22 cellular contexts compared by ENCODE assay signal in genomic region chr20:39974966-39975501, GRCh38.
"Had no signal": no experiment of that assay in that cellular context is flagged by ENCODE, and none has a peak within 500 bp of the region (broad histone marks: within the 10 kb centered on the region; RNA-seq: fewer than 3 reads in every experiment).

No MANE protein-coding gene starts in this region.

- H3K4me3 ChIP-seq: cardiac muscle cell, gastrocnemius medialis, prostate gland, spleen, upper lobe of right lung had no signal

- H3K36me3 Mint-ChIP-seq: activated naive CD8-positive, alpha-beta T cell treated with anti-CD3 and anti-CD28 coated beads for 36 hours had no signal

- H3K4me3 Mint-ChIP-seq: activated B cell treated with CpG ODN at 0.5 μM for 24 hours; activated CD4-positive, alpha-beta T cell treated with anti-CD3 and anti-CD28 coated beads for 36 hours; activated naive CD8-positive, alpha-beta T cell treated with anti-CD3 and anti-CD28 coated beads for 36 hours; activated T-cell treated with anti-CD3 and anti-CD28 coated beads, Interleukin-2, amount 50 U/mL, for 4 hours; endodermal cell; naive thymus-derived CD4-positive, alpha-beta T cell; neural crest cell had no signal

- H3K27me3 ChIP-seq: cardiac muscle cell, gastrocnemius medialis, upper lobe of right lung had no signal

- H3K27me3 Mint-ChIP-seq: activated B cell treated with CpG ODN at 0.5 μM for 24 hours; activated CD4-positive, alpha-beta T cell treated with anti-CD3 and anti-CD28 coated beads for 36 hours had no signal

- DNase-seq: activated B cell treated with CpG ODN at 0.5 μM for 24 hours; activated CD4-positive, alpha-beta T cell treated with anti-CD3 and anti-CD28 coated beads for 36 hours; activated CD4-positive, alpha-beta T cell treated with anti-CD3 and anti-CD28 coated beads, Interleukin-2, amount 50 U/mL, for 4 hours; activated CD8-positive, alpha-beta memory T cell treated with anti-CD3 and anti-CD28 coated beads, Interleukin-2, amount 50 U/mL, for 48 hours; activated naive CD4-positive, alpha-beta T cell treated with Interleukin-2 at 50 U/mL for 16 hours; activated naive CD8-positive, alpha-beta T cell treated with anti-CD3 and anti-CD28 coated beads for 36 hours; activated T-cell treated with anti-CD3 and anti-CD28 coated beads, Interleukin-2, amount 50 U/mL, for 4 hours; amygdala; cortex of kidney; endodermal cell; erythroblast; gastrocnemius medialis; hippocampal formation; naive thymus-derived CD4-positive, alpha-beta T cell; SK-N-SH; spleen; stimulated activated CD4-positive, alpha-beta T cell treated with anti-CD3 and anti-CD28 coated beads, Interleukin-4, amount 100 ng/mL, for 1 hour; stimulated activated naive CD4-positive, alpha-beta T cell; upper lobe of right lung had no signal

- H3K27ac ChIP-seq: cardiac muscle cell, gastrocnemius medialis, prostate gland, spleen, upper lobe of right lung had no signal

- H3K4me1 Mint-ChIP-seq: activated B cell treated with CpG ODN at 0.5 μM for 24 hours; activated CD4-positive, alpha-beta T cell treated with anti-CD3 and anti-CD28 coated beads for 36 hours; activated naive CD8-positive, alpha-beta T cell treated with anti-CD3 and anti-CD28 coated beads for 36 hours; endodermal cell; naive thymus-derived CD4-positive, alpha-beta T cell; neural crest cell had no signal

- ATAC-seq: activated CD4-positive, alpha-beta T cell treated with anti-CD3 and anti-CD28 coated beads for 36 hours; activated T-cell treated with anti-CD3 and anti-CD28 coated beads, Interleukin-2, amount 50 U/mL, for 4 hours; gastrocnemius medialis; naive thymus-derived CD4-positive, alpha-beta T cell; upper lobe of right lung had no signal

- H3K4me1 ChIP-seq: prostate gland, spleen, upper lobe of right lung had no signal

- H3K36me3 ChIP-seq: cardiac muscle cell, gastrocnemius medialis, prostate gland, spleen, upper lobe of right lung had no signal

- H3K27ac Mint-ChIP-seq: activated B cell treated with CpG ODN at 0.5 μM for 24 hours; activated CD4-positive, alpha-beta T cell treated with anti-CD3 and anti-CD28 coated beads for 36 hours; activated naive CD8-positive, alpha-beta T cell treated with anti-CD3 and anti-CD28 coated beads for 36 hours; endodermal cell; naive thymus-derived CD4-positive, alpha-beta T cell had no signal

- H3K9me3 ChIP-seq: prostate gland, SK-N-SH, upper lobe of right lung had no signal
